In genomic region chr9:112752334-112753110, GRCh38 we compare ENCODE assay signal across 1 cellular context.
TF ChIP-seq lines count a peak whose summit lies in the region.

No MANE protein-coding gene starts in this region.

TF ChIP-seq in GM12878, 131 proteins besides CTCF, POLR2A, EP300 and RAD21:
- no peak for TF ChIP-seq ZBTB33 (IDR thresholded peaks at IDR 0.05)
- TF ChIP-seq CHD1 (IDR thresholded peaks at IDR 0.05; ENCODE audit: low read depth, low read length): no peak
- TF ChIP-seq ZNF217 (IDR thresholded peaks at IDR 0.05): no peak
- TF ChIP-seq PAX5 (IDR thresholded peaks at IDR 0.05; ENCODE audit: borderline replicate concordance, low read depth, low read length): no peak
- no peak for TF ChIP-seq BCL3 (IDR thresholded peaks at IDR 0.05; ENCODE audit: borderline replicate concordance, insufficient read depth, low read depth, low read length, poor library complexity, severe bottlenecking)
- TF ChIP-seq IKZF1 (conservative IDR thresholded peaks at IDR 0.05): no peak
- no peak for TF ChIP-seq CEBPZ (IDR thresholded peaks at IDR 0.05; ENCODE audit: low read depth, low read length)
- TF ChIP-seq SREBF1 (IDR thresholded peaks at IDR 0.05; ENCODE audit: low read length): no peak
- TF ChIP-seq REST (IDR thresholded peaks at IDR 0.05; ENCODE audit: low read depth, low read length): no peak
